Comparison of ENCODE assay signal across 1 cellular context in the genomic region with DNA sequence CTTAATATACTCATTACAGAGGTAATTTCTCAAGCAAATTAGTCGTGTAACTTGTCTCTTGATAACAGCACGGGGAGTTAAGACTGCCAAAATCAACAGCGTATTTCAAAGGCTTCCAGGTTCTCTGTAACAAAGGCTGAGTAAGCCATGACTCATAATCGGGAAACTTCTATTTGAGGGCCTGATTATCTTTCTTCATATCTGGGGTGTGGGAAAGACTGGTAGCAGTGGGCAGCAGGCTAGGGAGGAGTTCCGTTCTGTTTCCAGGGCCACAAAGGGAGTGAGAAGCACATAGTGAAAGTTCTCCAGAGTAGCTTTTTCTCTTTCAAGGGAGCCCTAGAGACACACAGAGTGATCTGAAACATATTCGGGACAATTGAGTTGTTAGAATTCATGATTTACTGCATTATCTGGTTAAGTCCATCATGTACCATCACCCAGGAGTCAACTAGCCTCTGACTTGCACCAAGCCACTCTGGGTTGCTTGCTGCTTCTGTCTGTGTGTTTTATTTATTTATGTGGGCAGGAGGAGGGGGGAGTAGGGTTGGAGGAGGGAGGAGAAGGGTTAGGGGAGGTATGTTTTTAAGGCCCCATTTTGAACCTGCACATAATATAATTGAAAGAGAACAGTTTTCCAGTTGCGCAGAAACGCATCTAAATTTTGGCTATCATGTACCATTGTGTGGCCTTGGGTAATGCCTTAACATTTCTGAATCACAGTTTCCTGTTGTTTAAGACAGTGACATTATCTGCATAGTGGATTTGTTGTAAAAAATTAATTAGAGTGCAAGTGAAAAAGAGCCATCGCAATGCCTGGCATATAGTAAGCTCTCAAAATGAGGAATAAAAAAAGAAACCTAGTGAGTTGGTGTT.
TF ChIP-seq lines count a peak whose summit lies in the region.

No MANE protein-coding gene starts in this region.

TF ChIP-seq in HepG2, 621 proteins besides CTCF, POLR2A, EP300 and RAD21 (continued from another document and continues in another):
- TF ChIP-seq, protein P1, sequence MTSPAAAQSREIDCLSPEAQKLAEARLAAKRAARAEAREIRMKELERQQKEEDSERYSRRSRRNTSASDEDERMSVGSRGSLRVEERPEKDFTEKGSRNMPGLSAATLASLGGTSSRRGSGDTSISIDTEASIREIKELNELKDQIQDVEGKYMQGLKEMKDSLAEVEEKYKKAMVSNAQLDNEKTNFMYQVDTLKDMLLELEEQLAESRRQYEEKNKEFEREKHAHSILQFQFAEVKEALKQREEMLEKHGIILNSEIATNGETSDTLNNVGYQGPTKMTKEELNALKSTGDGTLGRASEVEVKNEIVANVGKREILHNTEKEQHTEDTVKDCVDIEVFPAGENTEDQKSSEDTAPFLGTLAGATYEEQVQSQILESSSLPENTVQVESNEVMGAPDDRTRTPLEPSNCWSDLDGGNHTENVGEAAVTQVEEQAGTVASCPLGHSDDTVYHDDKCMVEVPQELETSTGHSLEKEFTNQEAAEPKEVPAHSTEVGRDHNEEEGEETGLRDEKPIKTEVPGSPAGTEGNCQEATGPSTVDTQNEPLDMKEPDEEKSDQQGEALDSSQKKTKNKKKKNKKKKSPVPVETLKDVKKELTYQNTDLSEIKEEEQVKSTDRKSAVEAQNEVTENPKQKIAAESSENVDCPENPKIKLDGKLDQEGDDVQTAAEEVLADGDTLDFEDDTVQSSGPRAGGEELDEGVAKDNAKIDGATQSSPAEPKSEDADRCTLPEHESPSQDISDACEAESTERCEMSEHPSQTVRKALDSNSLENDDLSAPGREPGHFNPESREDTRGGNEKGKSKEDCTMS (CRISPR knock-in tag; conservative IDR thresholded peaks at IDR 0.05) = no peak
- TF ChIP-seq JUN (CRISPR knock-in tag; IDR thresholded peaks at IDR 0.05) (peak; percentile 36; the same call in 1 of the 2 replicates), CHCHD3 (CRISPR knock-in tag; IDR thresholded peaks at IDR 0.05) (no peak), ZNF501 (CRISPR knock-in tag; IDR thresholded peaks at IDR 0.05) (no peak), ZNF136 (CRISPR knock-in tag; IDR thresholded peaks at IDR 0.05; ENCODE audit: low read depth) (no peak), ZNF160 (CRISPR knock-in tag; IDR thresholded peaks at IDR 0.05) (no peak), ZNF232 (CRISPR knock-in tag; IDR thresholded peaks at IDR 0.05; ENCODE audit: borderline replicate concordance) (no peak), ZNF224 (CRISPR knock-in tag; IDR thresholded peaks at IDR 0.05) (no peak), ZNF782 (CRISPR knock-in tag; IDR thresholded peaks at IDR 0.05; ENCODE audit: borderline replicate concordance) (no peak), TCF7 (IDR thresholded peaks at IDR 0.05; ENCODE audit: low read depth) (peak; percentile 74), YEATS4 (CRISPR knock-in tag; IDR thresholded peaks at IDR 0.05; ENCODE audit: borderline replicate concordance) (no peak), SOX13 (IDR thresholded peaks at IDR 0.05) (peak; percentile 17; the same call in 1 of the 2 replicates), SOX13 (CRISPR knock-in tag; conservative IDR thresholded peaks at IDR 0.05 in 1 of 2, IDR thresholded peaks at IDR 0.05 in 1 of 2) (peak in 1 of 2 experiments; percentile 70; a peak in 1 of 4 replicates), FIP1L1 (IDR thresholded peaks at IDR 0.05; ENCODE audit: borderline replicate concordance, insufficient read depth, low read depth, low read length) (no peak), ZNF746 (CRISPR knock-in tag; IDR thresholded peaks at IDR 0.05) (no peak), HDAC6 (IDR thresholded peaks at IDR 0.05; ENCODE audit: low read depth, low read length) (no peak), DR1 (CRISPR knock-in tag; IDR thresholded peaks at IDR 0.05) (no peak), MED1 (CRISPR knock-in tag; IDR thresholded peaks at IDR 0.05) (peak; percentile 43; the same call in 1 of the 2 replicates), ZNF44 (CRISPR knock-in tag; IDR thresholded peaks at IDR 0.05) (no peak), MIER3 (CRISPR knock-in tag; IDR thresholded peaks at IDR 0.05; ENCODE audit: borderline replicate concordance) (no peak), ZBTB38 (CRISPR knock-in tag; IDR thresholded peaks at IDR 0.05) (no peak), TP53 (CRISPR knock-in tag; conservative IDR thresholded peaks at IDR 0.05) (no peak), ZNF543 (CRISPR knock-in tag; IDR thresholded peaks at IDR 0.05) (no peak), MTF2 (CRISPR knock-in tag; IDR thresholded peaks at IDR 0.05; ENCODE audit: borderline replicate concordance) (no peak), PHF8 (CRISPR knock-in tag; IDR thresholded peaks at IDR 0.05) (no peak), HDAC1 (CRISPR knock-in tag; IDR thresholded peaks at IDR 0.05) (no peak), DPF2 (CRISPR knock-in tag; IDR thresholded peaks at IDR 0.05; ENCODE audit: borderline replicate concordance, low read depth) (no peak; the same call in 1 of the 2 replicates), SNRNP70 (IDR thresholded peaks at IDR 0.05; ENCODE audit: low read depth, low read length) (no peak), RXRA (CRISPR knock-in tag; IDR thresholded peaks at IDR 0.05) (no peak), SRY (CRISPR knock-in tag; IDR thresholded peaks at IDR 0.05) (no peak), ETV6 (CRISPR knock-in tag; conservative IDR thresholded peaks at IDR 0.05) (no peak), HOXA7 (CRISPR knock-in tag; IDR thresholded peaks at IDR 0.05) (no peak), SALL2 (CRISPR knock-in tag; IDR thresholded peaks at IDR 0.05) (no peak), NFE2L2 (IDR thresholded peaks at IDR 0.05; ENCODE audit: low read length) (no peak), FOSL2 (CRISPR knock-in tag; IDR thresholded peaks at IDR 0.05) (peak; percentile 93), SIX4 (CRISPR knock-in tag; IDR thresholded peaks at IDR 0.05) (no peak), ZNF562 (CRISPR knock-in tag; IDR thresholded peaks at IDR 0.05; ENCODE audit: borderline replicate concordance) (no peak), ZMAT3 (CRISPR knock-in tag; conservative IDR thresholded peaks at IDR 0.05) (no peak), NFKBIZ (CRISPR knock-in tag; IDR thresholded peaks at IDR 0.05) (no peak), GZF1 (CRISPR knock-in tag; IDR thresholded peaks at IDR 0.05) (no peak), ZNF614 (CRISPR knock-in tag; IDR thresholded peaks at IDR 0.05; ENCODE audit: borderline replicate concordance) (no peak), HNRNPK (IDR thresholded peaks at IDR 0.05; ENCODE audit: low read depth, low read length, poor library complexity, severe bottlenecking) (no peak), CCDC6 (CRISPR knock-in tag; IDR thresholded peaks at IDR 0.05) (no peak), ARNTL (CRISPR knock-in tag; IDR thresholded peaks at IDR 0.05) (no peak), JUNB (CRISPR knock-in tag; IDR thresholded peaks at IDR 0.05; ENCODE audit: borderline replicate concordance) (no peak; the same call in 1 of the 2 replicates), RAD51 (IDR thresholded peaks at IDR 0.05; ENCODE audit: borderline replicate concordance) (no peak), NFIC (IDR thresholded peaks at IDR 0.05; ENCODE audit: low read length) (peak; percentile 53; the same call in 1 of the 2 replicates), GATAD2A (CRISPR knock-in tag; IDR thresholded peaks at IDR 0.05) (peak; percentile 44), ZNF337 (CRISPR knock-in tag; IDR thresholded peaks at IDR 0.05; ENCODE audit: borderline replicate concordance, low read depth) (no peak), ZSCAN25 (CRISPR knock-in tag; IDR thresholded peaks at IDR 0.05) (no peak), BRCA1 (CRISPR knock-in tag; IDR thresholded peaks at IDR 0.05) (no peak), ZNF558 (CRISPR knock-in tag; IDR thresholded peaks at IDR 0.05; ENCODE audit: borderline replicate concordance) (no peak)
- TF ChIP-seq, protein P2, sequence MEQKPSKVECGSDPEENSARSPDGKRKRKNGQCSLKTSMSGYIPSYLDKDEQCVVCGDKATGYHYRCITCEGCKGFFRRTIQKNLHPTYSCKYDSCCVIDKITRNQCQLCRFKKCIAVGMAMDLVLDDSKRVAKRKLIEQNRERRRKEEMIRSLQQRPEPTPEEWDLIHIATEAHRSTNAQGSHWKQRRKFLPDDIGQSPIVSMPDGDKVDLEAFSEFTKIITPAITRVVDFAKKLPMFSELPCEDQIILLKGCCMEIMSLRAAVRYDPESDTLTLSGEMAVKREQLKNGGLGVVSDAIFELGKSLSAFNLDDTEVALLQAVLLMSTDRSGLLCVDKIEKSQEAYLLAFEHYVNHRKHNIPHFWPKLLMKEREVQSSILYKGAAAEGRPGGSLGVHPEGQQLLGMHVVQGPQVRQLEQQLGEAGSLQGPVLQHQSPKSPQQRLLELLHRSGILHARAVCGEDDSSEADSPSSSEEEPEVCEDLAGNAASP (CRISPR knock-in tag; IDR thresholded peaks at IDR 0.05; ENCODE audit: borderline replicate concordance) = no peak
- TF ChIP-seq, protein P3, sequence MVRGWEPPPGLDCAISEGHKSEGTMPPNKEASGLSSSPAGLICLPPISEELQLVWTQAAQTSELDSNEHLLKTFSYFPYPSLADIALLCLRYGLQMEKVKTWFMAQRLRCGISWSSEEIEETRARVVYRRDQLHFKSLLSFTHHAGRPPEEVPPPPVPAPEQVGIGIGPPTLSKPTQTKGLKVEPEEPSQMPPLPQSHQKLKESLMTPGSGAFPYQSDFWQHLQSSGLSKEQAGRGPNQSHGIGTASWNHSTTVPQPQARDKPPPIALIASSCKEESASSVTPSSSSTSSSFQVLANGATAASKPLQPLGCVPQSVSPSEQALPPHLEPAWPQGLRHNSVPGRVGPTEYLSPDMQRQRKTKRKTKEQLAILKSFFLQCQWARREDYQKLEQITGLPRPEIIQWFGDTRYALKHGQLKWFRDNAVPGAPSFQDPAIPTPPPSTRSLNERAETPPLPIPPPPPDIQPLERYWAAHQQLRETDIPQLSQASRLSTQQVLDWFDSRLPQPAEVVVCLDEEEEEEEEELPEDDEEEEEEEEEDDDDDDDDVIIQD (CRISPR knock-in tag; IDR thresholded peaks at IDR 0.05; ENCODE audit: low read depth) = peak; percentile 66; the same call in 1 of the 2 replicates
- TF ChIP-seq, protein P4, sequence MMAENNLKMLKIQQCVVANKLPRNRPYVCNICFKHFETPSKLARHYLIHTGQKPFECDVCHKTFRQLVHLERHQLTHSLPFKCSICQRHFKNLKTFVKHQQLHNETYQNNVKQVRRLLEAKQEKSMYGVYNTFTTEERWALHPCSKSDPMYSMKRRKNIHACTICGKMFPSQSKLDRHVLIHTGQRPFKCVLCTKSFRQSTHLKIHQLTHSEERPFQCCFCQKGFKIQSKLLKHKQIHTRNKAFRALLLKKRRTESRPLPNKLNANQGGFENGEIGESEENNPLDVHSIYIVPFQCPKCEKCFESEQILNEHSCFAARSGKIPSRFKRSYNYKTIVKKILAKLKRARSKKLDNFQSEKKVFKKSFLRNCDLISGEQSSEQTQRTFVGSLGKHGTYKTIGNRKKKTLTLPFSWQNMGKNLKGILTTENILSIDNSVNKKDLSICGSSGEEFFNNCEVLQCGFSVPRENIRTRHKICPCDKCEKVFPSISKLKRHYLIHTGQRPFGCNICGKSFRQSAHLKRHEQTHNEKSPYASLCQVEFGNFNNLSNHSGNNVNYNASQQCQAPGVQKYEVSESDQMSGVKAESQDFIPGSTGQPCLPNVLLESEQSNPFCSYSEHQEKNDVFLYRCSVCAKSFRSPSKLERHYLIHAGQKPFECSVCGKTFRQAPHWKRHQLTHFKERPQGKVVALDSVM (CRISPR knock-in tag; IDR thresholded peaks at IDR 0.05) = no peak
- TF ChIP-seq, protein P5, sequence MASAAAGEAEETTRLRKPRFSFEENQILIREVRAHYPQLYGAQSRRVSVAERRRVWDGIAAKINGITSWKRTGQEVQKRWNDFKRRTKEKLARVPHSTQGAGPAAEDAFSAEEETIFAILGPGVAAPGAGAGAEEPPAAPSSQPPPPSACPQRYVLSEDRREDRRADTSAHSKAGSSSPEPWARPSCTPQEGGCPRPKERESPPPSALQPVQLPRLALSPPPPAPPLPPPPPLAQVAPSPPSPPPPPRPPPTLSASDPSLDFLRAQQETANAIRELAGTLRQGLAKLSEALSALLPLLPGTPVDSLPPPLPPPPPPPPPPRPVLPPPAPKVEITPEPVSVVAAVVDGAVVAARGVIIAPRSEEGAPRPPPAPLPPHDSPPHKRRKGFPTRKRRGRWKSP (CRISPR knock-in tag; IDR thresholded peaks at IDR 0.05) = no peak
- TF ChIP-seq, protein P6, sequence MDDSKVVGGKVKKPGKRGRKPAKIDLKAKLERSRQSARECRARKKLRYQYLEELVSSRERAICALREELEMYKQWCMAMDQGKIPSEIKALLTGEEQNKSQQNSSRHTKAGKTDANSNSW (CRISPR knock-in tag; IDR thresholded peaks at IDR 0.05; ENCODE audit: borderline replicate concordance) = no peak
- TF ChIP-seq, protein P7, sequence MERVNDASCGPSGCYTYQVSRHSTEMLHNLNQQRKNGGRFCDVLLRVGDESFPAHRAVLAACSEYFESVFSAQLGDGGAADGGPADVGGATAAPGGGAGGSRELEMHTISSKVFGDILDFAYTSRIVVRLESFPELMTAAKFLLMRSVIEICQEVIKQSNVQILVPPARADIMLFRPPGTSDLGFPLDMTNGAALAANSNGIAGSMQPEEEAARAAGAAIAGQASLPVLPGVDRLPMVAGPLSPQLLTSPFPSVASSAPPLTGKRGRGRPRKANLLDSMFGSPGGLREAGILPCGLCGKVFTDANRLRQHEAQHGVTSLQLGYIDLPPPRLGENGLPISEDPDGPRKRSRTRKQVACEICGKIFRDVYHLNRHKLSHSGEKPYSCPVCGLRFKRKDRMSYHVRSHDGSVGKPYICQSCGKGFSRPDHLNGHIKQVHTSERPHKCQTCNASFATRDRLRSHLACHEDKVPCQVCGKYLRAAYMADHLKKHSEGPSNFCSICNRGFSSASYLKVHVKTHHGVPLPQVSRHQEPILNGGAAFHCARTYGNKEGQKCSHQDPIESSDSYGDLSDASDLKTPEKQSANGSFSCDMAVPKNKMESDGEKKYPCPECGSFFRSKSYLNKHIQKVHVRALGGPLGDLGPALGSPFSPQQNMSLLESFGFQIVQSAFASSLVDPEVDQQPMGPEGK (CRISPR knock-in tag; IDR thresholded peaks at IDR 0.05) = no peak
- TF ChIP-seq, protein P8, sequence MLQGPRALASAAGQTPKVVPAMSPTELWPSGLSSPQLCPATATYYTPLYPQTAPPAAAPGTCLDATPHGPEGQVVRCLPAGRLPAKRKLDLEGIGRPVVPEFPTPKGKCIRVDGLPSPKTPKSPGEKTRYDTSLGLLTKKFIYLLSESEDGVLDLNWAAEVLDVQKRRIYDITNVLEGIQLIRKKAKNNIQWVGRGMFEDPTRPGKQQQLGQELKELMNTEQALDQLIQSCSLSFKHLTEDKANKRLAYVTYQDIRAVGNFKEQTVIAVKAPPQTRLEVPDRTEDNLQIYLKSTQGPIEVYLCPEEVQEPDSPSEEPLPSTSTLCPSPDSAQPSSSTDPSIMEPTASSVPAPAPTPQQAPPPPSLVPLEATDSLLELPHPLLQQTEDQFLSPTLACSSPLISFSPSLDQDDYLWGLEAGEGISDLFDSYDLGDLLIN (CRISPR knock-in tag; IDR thresholded peaks at IDR 0.05; ENCODE audit: borderline replicate concordance) = no peak
- TF ChIP-seq, protein P9, sequence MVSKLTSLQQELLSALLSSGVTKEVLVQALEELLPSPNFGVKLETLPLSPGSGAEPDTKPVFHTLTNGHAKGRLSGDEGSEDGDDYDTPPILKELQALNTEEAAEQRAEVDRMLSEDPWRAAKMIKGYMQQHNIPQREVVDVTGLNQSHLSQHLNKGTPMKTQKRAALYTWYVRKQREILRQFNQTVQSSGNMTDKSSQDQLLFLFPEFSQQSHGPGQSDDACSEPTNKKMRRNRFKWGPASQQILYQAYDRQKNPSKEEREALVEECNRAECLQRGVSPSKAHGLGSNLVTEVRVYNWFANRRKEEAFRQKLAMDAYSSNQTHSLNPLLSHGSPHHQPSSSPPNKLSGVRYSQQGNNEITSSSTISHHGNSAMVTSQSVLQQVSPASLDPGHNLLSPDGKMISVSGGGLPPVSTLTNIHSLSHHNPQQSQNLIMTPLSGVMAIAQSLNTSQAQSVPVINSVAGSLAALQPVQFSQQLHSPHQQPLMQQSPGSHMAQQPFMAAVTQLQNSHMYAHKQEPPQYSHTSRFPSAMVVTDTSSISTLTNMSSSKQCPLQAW (CRISPR knock-in tag; IDR thresholded peaks at IDR 0.05) = 0 out of 2 replicates have a peak, but pooled peaks have one; percentile 31
